In the genomic region with DNA sequence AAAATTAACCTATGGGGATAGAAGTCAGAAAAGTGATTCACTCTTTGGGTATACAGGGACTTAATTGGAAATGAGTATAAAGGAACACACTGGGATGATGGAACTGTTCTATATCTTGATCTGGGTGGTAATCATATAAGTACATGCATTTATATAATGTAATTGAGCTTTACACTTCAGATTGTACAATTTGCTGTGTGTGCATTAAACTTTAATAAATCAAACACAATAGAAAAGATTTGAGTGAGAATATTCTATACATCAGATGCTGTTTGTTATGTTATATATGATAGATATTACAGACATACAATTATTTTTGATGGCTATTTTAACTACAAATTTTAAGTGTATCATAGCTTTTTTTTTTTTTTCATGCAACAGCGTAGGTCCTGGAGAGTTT, we compare ENCODE assay signal across 27 cellular contexts.
"Had no signal": no experiment of that assay in that cellular context is flagged by ENCODE, and none has a peak within 500 bp of the region (broad histone marks: within the 10 kb centered on the region; RNA-seq: fewer than 3 reads in every experiment).

No MANE protein-coding gene starts in this region.

- H3K27ac ChIP-seq: stomach, suprapubic skin, testis, thyroid gland, tibial artery, tibial nerve, transverse colon, upper lobe of left lung, upper lobe of right lung, uterus, vagina had no signal

- DNase-seq: stimulated activated CD4-positive, alpha-beta T cell treated with anti-CD3 and anti-CD28 coated beads, Interleukin-2, amount 100 ng/mL, for 48 hours; stimulated activated CD4-positive, alpha-beta T cell treated with anti-CD3 and anti-CD28 coated beads, Interleukin-4, amount 100 ng/mL, for 1 hour; stimulated activated CD4-positive, alpha-beta T cell treated with anti-CD3 and anti-CD28 coated beads, Interleukin-4, amount 100 ng/mL, for 24 hours; stimulated activated CD4-positive, alpha-beta T cell treated with anti-CD3 and anti-CD28 coated beads, Interleukin-4, amount 100 ng/mL, for 4 hours; stimulated activated CD8-positive, alpha-beta memory T cell treated with anti-CD3 and anti-CD28 coated beads, Interleukin-4, amount 100 ng/mL, for 48 hours; stimulated activated naive B cell treated with anti-CD40 and anti-IgM and Interleukin-4, amounts not matched to agents 10 μg/mL and 1 μg/mL and 100 μg/mL, for 72 hours; stimulated activated naive CD4-positive, alpha-beta T cell; stimulated activated naive CD4-positive, alpha-beta T cell treated with Interleukin-2 at 50 U/mL for 16 hours; stimulated activated naive CD8-positive, alpha-beta T cell treated with anti-CD3 and anti-CD28 coated beads, Interleukin-15, amount 100 ng/mL, for 72 hours; stimulated activated naive CD8-positive, alpha-beta T cell treated with anti-CD3 and anti-CD28 coated beads, Interleukin-15, Interleukin-2, amounts not matched to agents 100 U/mL and 50 U/mL, for 24 hours; stomach; substantia nigra; testis; thyroid gland; tibial artery; transverse colon; trophoblast cell; upper lobe of left lung; upper lobe of right lung; uterus had no signal

- H3K36me3 ChIP-seq: stomach, suprapubic skin, thoracic aorta, thyroid gland, tibial artery, tibial nerve, transverse colon, upper lobe of left lung, upper lobe of right lung, uterus, vagina had no signal

- H3K27me3 ChIP-seq: stomach, suprapubic skin, testis, thyroid gland, tibial artery, tibial nerve, transverse colon, upper lobe of left lung, upper lobe of right lung, uterus, vagina had no signal

- H3K4me3 ChIP-seq: stomach, suprapubic skin, testis, thoracic aorta, thyroid gland, tibial artery, tibial nerve, transverse colon, upper lobe of left lung, upper lobe of right lung, uterus, vagina had no signal

- H3K9me3 ChIP-seq: stomach, suprapubic skin, testis, thoracic aorta, thyroid gland, tibial artery, tibial nerve, transverse colon, upper lobe of left lung, upper lobe of right lung, uterus, vagina had no signal

- H3K4me1 ChIP-seq: stomach, suprapubic skin, testis, thyroid gland, tibial nerve, transverse colon, upper lobe of right lung, uterus, vagina had no signal

- ATAC-seq: stimulated activated effector memory CD8-positive, alpha-beta T cell treated with anti-CD3 and anti-CD28 coated beads, Interleukin-12 subunit alpha, Interleukin-12 subunit beta, amount 100 ng/mL, for 72 hours; stimulated activated memory B cell treated with anti-CD40 and anti-IgM and Interleukin-4, amounts not matched to agents 10 μg/mL and 1 μg/mL and 100 μg/mL, for 72 hours; stimulated activated naive B cell treated with anti-CD40 and anti-IgM and Interleukin-4, amounts not matched to agents 10 μg/mL and 1 μg/mL and 100 μg/mL, for 72 hours; stimulated activated naive CD8-positive, alpha-beta T cell treated with anti-CD3 and anti-CD28 coated beads, Interleukin-15, amount 100 ng/mL, for 72 hours; stimulated activated naive CD8-positive, alpha-beta T cell treated with anti-CD3 and anti-CD28 coated beads, Interleukin-15, Interleukin-2, amounts not matched to agents 100 U/mL and 50 U/mL, for 24 hours; upper lobe of right lung had no signal

- FAIRE-seq: urothelium cell line had no signal
